Comparison of ENCODE assay signal across 24 cellular contexts in the genomic region with DNA sequence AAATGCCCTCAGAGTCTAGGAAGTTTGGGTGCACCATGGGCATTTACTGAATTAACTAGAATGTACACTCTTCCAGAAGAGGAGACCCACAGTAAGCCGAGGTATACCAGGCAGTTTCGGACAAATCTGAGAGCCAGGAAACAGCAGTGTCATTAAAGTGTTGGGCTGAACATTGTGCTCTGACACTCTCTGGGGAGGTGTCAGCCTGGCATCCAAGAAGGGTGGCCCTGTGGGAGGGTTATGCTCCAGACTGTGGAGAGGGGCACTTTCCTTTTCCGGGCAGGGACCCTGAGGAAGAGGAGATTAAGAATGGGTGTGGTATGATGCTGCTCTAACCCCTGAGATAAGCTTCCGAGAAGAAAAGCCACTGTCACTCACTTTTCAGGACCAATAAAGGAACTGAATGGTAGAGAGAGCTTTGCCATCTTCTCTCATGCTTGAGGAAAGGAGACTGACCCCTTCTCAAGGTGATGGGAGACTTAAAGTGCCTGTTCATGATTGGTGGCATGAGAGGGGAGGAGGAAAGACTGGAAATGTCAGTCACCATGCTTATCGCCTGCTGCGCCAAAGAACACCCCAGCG.
"Had no signal": no experiment of that assay in that cellular context is flagged by ENCODE, and none has a peak within 500 bp of the region (broad histone marks: within the 10 kb centered on the region; RNA-seq: fewer than 3 reads in every experiment).

No MANE protein-coding gene starts in this region.

- H3K4me1 ChIP-seq: colonic mucosa, esophagus muscularis mucosa, lower lobe of right lung, pancreas, right lobe of liver, suprapubic skin, transverse colon, vagina had no signal

- H3K27ac ChIP-seq: colonic mucosa, epithelial cell of prostate, esophagus muscularis mucosa, lower lobe of right lung, neutrophil, pancreas, right lobe of liver, suprapubic skin, transverse colon, vagina had no signal

- H3K9me3 ChIP-seq: colonic mucosa, esophagus muscularis mucosa, lower lobe of right lung, mucosa of descending colon, neutrophil, pancreas, right lobe of liver, suprapubic skin, transverse colon, vagina had no signal

- H3K36me3 ChIP-seq: colonic mucosa, esophagus muscularis mucosa, lower lobe of right lung, neutrophil, pancreas, right lobe of liver, suprapubic skin, transverse colon, vagina had no signal

- H3K4me3 ChIP-seq: colonic mucosa, esophagus muscularis mucosa, lower lobe of right lung, mucosa of descending colon, pancreas, right lobe of liver, suprapubic skin, transverse colon, vagina had no signal

- DNase-seq: colonic mucosa; effector CD8-positive, alpha-beta T cell; endodermal cell; foreskin melanocyte; kidney glomerular epithelial cell; left ventricle myocardium superior; lower lobe of right lung; mucosa of descending colon; naive B cell; pancreas; retina; small intestine; stimulated activated CD4-positive, alpha-beta T cell treated with anti-CD3 and anti-CD28 coated beads, Interleukin-15, amount 100 ng/mL, for 24 hours; stimulated activated CD4-positive, alpha-beta T cell treated with anti-CD3 and anti-CD28 coated beads, Interleukin-2, amount 100 ng/mL, for 48 hours; stimulated activated CD8-positive, alpha-beta memory T cell treated with anti-CD3 and anti-CD28 coated beads, Interleukin-4, amount 100 ng/mL, for 48 hours; stimulated activated naive CD8-positive, alpha-beta T cell treated with anti-CD3 and anti-CD28 coated beads, Interleukin-15, amount 100 ng/mL, for 72 hours; transverse colon had no signal

- H3K27me3 ChIP-seq: colonic mucosa, pancreas, right lobe of liver, transverse colon, vagina had no signal

- FAIRE-seq: islet of Langerhans, pancreas, small intestine had no signal
